1 cellular context compared by ENCODE assay signal in the genomic region with DNA sequence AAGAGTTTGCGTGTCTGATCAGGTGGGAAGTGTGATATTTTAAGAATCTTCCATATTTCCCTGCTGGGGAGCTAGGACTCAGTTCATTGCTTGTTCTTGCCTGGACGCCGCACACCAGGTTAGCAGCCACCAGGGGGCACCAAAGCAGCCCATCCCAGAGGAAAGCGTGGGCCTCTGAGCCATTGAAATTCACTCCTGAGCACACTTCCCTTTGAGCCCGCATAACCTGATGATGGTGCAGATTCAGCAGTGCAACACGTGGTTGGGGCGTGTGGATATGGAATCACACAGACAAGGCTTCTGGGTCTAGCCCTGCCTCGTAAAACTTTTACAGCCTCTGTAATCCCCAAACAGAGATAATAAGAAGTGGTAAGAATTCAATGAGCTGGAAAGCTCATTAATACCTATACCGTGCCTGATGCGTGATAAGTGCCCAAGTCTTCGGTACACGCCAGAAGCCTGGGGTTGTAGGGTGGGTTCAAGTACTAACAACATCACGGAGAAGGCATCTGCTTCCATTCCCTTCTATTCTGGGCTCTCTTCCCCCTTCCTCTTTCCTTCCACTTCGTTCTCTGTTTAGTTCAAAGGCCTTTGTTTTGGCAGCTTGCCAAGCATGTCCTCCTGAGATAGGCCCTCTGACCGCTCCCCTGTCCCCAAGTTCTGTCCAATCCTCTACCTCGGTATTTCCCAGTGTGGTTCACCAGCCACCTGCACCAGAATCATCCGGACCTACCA.
TF ChIP-seq lines count a peak whose summit lies in the region.

No MANE protein-coding gene starts in this region.

TF ChIP-seq in HEK293, 187 proteins besides CTCF, POLR2A, EP300 and RAD21 (continued from another document and continues in another):
- TF ChIP-seq, protein P1, sequence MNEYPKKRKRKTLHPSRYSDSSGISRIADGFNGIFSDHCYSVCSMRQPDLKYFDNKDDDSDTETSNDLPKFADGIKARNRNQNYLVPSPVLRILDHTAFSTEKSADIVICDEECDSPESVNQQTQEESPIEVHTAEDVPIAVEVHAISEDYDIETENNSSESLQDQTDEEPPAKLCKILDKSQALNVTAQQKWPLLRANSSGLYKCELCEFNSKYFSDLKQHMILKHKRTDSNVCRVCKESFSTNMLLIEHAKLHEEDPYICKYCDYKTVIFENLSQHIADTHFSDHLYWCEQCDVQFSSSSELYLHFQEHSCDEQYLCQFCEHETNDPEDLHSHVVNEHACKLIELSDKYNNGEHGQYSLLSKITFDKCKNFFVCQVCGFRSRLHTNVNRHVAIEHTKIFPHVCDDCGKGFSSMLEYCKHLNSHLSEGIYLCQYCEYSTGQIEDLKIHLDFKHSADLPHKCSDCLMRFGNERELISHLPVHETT (tag by site-specific recombination; IDR thresholded peaks at IDR 0.05), result peak; percentile 65; the same call in 1 of the 2 replicates
- 0 out of 2 replicates have a peak, but pooled peaks have one; percentile 36 for TF ChIP-seq ZBTB48 (tag by site-specific recombination; IDR thresholded peaks at IDR 0.05)
- 0 out of 2 replicates have a peak, but pooled peaks have one; percentile 36 for TF ChIP-seq ZNF626 (tag by site-specific recombination; IDR thresholded peaks at IDR 0.05)
- TF ChIP-seq MZF1 (tag by site-specific recombination; IDR thresholded peaks at IDR 0.05; ENCODE audit: borderline replicate concordance), result peak; percentile 99
- TF ChIP-seq ZBTB1 (tag by site-specific recombination; IDR thresholded peaks at IDR 0.05), result no peak
- no peak for TF ChIP-seq ZNF560 (tag by site-specific recombination; IDR thresholded peaks at IDR 0.05; ENCODE audit: borderline replicate concordance)
- TF ChIP-seq ZNF239 (tag by site-specific recombination; IDR thresholded peaks at IDR 0.05), result no peak
- peak; percentile 21 for TF ChIP-seq SETDB1 (IDR thresholded peaks at IDR 0.05; ENCODE audit: insufficient read length, low read length)
- TF ChIP-seq OVOL3 (tag by site-specific recombination; IDR thresholded peaks at IDR 0.05), result peak; percentile 79; the same call in 1 of the 2 replicates
- TF ChIP-seq ZNF426 (tag by site-specific recombination; IDR thresholded peaks at IDR 0.05), result no peak
- no peak for TF ChIP-seq ZNF664 (tag by site-specific recombination; IDR thresholded peaks at IDR 0.05)
- TF ChIP-seq KLF16 (tag by site-specific recombination; IDR thresholded peaks at IDR 0.05), result peak; percentile 64; the same call in 1 of the 2 replicates
- no peak for TF ChIP-seq MYNN (tag by site-specific recombination; IDR thresholded peaks at IDR 0.05; ENCODE audit: borderline replicate concordance)
- TF ChIP-seq ZNF324 (tag by site-specific recombination; IDR thresholded peaks at IDR 0.05), result peak; percentile 86
- TF ChIP-seq TCF7L2 (IDR thresholded peaks at IDR 0.05; ENCODE audit: borderline replicate concordance, low read depth, low read length), result peak; percentile 81
- TF ChIP-seq ZNF292 (tag by site-specific recombination; IDR thresholded peaks at IDR 0.05; ENCODE audit: borderline replicate concordance, low read depth), result no peak
- no peak for TF ChIP-seq ZNF555 (tag by site-specific recombination; conservative IDR thresholded peaks at IDR 0.05)
- TF ChIP-seq ZSCAN23 (tag by site-specific recombination; IDR thresholded peaks at IDR 0.05), result peak; percentile 69; the same call in 1 of the 2 replicates
- peak; percentile 60; the same call in 1 of the 2 replicates for TF ChIP-seq ZNF792 (tag by site-specific recombination; IDR thresholded peaks at IDR 0.05)
- TF ChIP-seq, protein P2, sequence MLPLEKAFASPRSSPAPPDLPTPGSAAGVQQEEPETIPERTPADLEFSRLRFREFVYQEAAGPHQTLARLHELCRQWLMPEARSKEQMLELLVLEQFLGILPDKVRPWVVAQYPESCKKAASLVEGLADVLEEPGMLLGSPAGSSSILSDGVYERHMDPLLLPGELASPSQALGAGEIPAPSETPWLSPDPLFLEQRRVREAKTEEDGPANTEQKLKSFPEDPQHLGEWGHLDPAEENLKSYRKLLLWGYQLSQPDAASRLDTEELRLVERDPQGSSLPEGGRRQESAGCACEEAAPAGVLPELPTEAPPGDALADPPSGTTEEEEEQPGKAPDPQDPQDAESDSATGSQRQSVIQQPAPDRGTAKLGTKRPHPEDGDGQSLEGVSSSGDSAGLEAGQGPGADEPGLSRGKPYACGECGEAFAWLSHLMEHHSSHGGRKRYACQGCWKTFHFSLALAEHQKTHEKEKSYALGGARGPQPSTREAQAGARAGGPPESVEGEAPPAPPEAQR (tag by site-specific recombination; IDR thresholded peaks at IDR 0.05), result peak; percentile 71; the same call in 1 of the 2 replicates
- TF ChIP-seq, protein P3, sequence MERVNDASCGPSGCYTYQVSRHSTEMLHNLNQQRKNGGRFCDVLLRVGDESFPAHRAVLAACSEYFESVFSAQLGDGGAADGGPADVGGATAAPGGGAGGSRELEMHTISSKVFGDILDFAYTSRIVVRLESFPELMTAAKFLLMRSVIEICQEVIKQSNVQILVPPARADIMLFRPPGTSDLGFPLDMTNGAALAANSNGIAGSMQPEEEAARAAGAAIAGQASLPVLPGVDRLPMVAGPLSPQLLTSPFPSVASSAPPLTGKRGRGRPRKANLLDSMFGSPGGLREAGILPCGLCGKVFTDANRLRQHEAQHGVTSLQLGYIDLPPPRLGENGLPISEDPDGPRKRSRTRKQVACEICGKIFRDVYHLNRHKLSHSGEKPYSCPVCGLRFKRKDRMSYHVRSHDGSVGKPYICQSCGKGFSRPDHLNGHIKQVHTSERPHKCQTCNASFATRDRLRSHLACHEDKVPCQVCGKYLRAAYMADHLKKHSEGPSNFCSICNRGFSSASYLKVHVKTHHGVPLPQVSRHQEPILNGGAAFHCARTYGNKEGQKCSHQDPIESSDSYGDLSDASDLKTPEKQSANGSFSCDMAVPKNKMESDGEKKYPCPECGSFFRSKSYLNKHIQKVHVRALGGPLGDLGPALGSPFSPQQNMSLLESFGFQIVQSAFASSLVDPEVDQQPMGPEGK (tag by site-specific recombination; IDR thresholded peaks at IDR 0.05), result peak; percentile 76
- TF ChIP-seq ZNF266 (tag by site-specific recombination; IDR thresholded peaks at IDR 0.05; ENCODE audit: low read depth), result no peak
- peak; percentile 95 for TF ChIP-seq ZNF561 (tag by site-specific recombination; IDR thresholded peaks at IDR 0.05; ENCODE audit: borderline replicate concordance)
- no peak for TF ChIP-seq MEIS1 (CRISPR knock-in tag; IDR thresholded peaks at IDR 0.05; ENCODE audit: borderline replicate concordance)
- TF ChIP-seq ZNF621 (tag by site-specific recombination; IDR thresholded peaks at IDR 0.05), result peak; percentile 31; the same call in 1 of the 2 replicates
- TF ChIP-seq ZNF707 (tag by site-specific recombination; IDR thresholded peaks at IDR 0.05), result no peak
- TF ChIP-seq, protein P4, sequence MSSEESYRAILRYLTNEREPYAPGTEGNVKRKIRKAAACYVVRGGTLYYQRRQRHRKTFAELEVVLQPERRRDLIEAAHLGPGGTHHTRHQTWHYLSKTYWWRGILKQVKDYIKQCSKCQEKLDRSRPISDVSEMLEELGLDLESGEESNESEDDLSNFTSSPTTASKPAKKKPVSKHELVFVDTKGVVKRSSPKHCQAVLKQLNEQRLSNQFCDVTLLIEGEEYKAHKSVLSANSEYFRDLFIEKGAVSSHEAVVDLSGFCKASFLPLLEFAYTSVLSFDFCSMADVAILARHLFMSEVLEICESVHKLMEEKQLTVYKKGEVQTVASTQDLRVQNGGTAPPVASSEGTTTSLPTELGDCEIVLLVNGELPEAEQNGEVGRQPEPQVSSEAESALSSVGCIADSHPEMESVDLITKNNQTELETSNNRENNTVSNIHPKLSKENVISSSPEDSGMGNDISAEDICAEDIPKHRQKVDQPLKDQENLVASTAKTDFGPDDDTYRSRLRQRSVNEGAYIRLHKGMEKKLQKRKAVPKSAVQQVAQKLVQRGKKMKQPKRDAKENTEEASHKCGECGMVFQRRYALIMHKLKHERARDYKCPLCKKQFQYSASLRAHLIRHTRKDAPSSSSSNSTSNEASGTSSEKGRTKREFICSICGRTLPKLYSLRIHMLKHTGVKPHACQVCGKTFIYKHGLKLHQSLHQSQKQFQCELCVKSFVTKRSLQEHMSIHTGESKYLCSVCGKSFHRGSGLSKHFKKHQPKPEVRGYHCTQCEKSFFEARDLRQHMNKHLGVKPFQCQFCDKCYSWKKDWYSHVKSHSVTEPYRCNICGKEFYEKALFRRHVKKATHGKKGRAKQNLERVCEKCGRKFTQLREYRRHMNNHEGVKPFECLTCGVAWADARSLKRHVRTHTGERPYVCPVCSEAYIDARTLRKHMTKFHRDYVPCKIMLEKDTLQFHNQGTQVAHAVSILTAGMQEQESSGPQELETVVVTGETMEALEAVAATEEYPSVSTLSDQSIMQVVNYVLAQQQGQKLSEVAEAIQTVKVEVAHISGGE (tag by site-specific recombination; conservative IDR thresholded peaks at IDR 0.05; ENCODE audit: low read depth), result 0 out of 2 replicates have a peak, but pooled peaks have one; percentile 21
- TF ChIP-seq HOXC10 (CRISPR knock-in tag; IDR thresholded peaks at IDR 0.05), result no peak
- no peak for TF ChIP-seq ZNF155 (tag by site-specific recombination; IDR thresholded peaks at IDR 0.05)
- peak; percentile 90; the same call in 1 of the 2 replicates for TF ChIP-seq KLF7 (tag by site-specific recombination; IDR thresholded peaks at IDR 0.05; ENCODE audit: borderline replicate concordance)
- peak; percentile 88; the same call in 1 of the 2 replicates for TF ChIP-seq ZNF19 (tag by site-specific recombination; IDR thresholded peaks at IDR 0.05; ENCODE audit: low read depth)
- peak; percentile 96 for TF ChIP-seq SP7 (tag by site-specific recombination; IDR thresholded peaks at IDR 0.05)
- TF ChIP-seq, protein P5, sequence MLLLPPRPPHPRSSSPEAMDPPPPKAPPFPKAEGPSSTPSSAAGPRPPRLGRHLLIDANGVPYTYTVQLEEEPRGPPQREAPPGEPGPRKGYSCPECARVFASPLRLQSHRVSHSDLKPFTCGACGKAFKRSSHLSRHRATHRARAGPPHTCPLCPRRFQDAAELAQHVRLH (tag by site-specific recombination; IDR thresholded peaks at IDR 0.05), result peak; percentile 93
- TF ChIP-seq, protein P6, sequence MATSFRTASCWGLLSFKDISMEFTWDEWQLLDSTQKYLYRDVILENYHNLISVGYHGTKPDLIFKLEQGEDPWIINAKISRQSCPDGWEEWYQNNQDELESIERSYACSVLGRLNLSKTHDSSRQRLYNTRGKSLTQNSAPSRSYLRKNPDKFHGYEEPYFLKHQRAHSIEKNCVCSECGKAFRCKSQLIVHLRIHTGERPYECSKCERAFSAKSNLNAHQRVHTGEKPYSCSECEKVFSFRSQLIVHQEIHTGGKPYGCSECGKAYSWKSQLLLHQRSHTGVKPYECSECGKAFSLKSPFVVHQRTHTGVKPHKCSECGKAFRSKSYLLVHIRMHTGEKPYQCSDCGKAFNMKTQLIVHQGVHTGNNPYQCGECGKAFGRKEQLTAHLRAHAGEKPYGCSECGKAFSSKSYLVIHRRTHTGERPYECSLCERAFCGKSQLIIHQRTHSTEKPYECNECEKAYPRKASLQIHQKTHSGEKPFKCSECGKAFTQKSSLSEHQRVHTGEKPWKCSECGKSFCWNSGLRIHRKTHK (tag by site-specific recombination; IDR thresholded peaks at IDR 0.05), result no peak
- TF ChIP-seq ZNF777 (tag by site-specific recombination; IDR thresholded peaks at IDR 0.05; ENCODE audit: borderline replicate concordance), result no peak
- peak; percentile 99 for TF ChIP-seq ZNF544 (tag by site-specific recombination; IDR thresholded peaks at IDR 0.05)
- TF ChIP-seq ZBTB20 (tag by site-specific recombination; IDR thresholded peaks at IDR 0.05), result peak; percentile 69
- TF ChIP-seq ZNF623 (tag by site-specific recombination; IDR thresholded peaks at IDR 0.05), result peak; percentile 44; the same call in 1 of the 2 replicates
- peak; percentile 80 for TF ChIP-seq ZNF629 (tag by site-specific recombination; IDR thresholded peaks at IDR 0.05)
- TF ChIP-seq ZNF404 (tag by site-specific recombination; IDR thresholded peaks at IDR 0.05), result no peak
- TF ChIP-seq ZNF214 (tag by site-specific recombination; IDR thresholded peaks at IDR 0.05; ENCODE audit: borderline replicate concordance), result peak; percentile 83; the same call in 1 of the 2 replicates
- TF ChIP-seq, protein P7, sequence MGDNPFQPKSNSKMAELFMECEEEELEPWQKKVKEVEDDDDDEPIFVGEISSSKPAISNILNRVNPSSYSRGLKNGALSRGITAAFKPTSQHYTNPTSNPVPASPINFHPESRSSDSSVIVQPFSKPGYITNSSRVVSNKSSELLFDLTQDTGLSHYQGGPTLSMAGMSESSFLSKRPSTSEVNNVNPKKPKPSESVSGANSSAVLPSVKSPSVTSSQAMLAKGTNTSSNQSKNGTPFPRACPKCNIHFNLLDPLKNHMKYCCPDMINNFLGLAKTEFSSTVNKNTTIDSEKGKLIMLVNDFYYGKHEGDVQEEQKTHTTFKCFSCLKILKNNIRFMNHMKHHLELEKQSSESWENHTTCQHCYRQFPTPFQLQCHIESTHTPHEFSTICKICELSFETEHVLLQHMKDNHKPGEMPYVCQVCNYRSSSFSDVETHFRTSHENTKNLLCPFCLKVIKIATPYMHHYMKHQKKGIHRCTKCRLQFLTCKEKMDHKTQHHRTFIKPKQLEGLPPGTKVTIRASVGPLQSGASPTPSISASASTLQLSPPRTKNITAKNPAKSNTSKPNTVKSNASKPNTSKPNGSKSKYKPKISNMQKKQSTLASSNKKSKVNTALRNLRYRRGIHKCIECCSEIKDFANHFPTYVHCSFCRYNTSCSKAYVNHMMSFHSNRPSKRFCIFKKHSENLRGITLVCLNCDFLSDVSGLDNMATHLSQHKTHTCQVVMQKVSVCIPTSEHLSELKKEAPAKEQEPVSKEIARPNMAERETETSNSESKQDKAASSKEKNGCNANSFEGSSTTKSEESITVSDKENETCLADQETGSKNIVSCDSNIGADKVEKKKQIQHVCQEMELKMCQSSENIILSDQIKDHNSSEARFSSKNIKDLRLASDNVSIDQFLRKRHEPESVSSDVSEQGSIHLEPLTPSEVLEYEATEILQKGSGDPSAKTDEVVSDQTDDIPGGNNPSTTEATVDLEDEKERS (tag by site-specific recombination; IDR thresholded peaks at IDR 0.05), result 0 out of 2 replicates have a peak, but pooled peaks have one; percentile 16
- TF ChIP-seq KLF9 (tag by site-specific recombination; IDR thresholded peaks at IDR 0.05; ENCODE audit: low read depth), result 0 out of 2 replicates have a peak, but pooled peaks have one; percentile 42
- no peak for TF ChIP-seq YY2 (tag by site-specific recombination; IDR thresholded peaks at IDR 0.05)
- TF ChIP-seq ZNF76 (tag by site-specific recombination; IDR thresholded peaks at IDR 0.05; ENCODE audit: borderline replicate concordance, low read depth), result peak; percentile 65; the same call in 1 of the 2 replicates
- TF ChIP-seq ZFP3 (tag by site-specific recombination; IDR thresholded peaks at IDR 0.05; ENCODE audit: low read depth), result no peak
- TF ChIP-seq ZNF529 (tag by site-specific recombination; IDR thresholded peaks at IDR 0.05; ENCODE audit: insufficient replicate concordance), result peak; percentile 81
- peak; percentile 55; the same call in 1 of the 2 replicates for TF ChIP-seq ZNF394 (tag by site-specific recombination; IDR thresholded peaks at IDR 0.05; ENCODE audit: borderline replicate concordance)
- peak; percentile 27 for TF ChIP-seq SP2 (tag by site-specific recombination; IDR thresholded peaks at IDR 0.05)
- no peak for TF ChIP-seq GFI1B (tag by site-specific recombination; IDR thresholded peaks at IDR 0.05)
- peak; percentile 93 for TF ChIP-seq ZNF112 (tag by site-specific recombination; IDR thresholded peaks at IDR 0.05)
- peak; percentile 96 for TF ChIP-seq ZNF624 (tag by site-specific recombination; IDR thresholded peaks at IDR 0.05)
- peak; percentile 76; the same call in 1 of the 2 replicates for TF ChIP-seq ZNF37A (tag by site-specific recombination; IDR thresholded peaks at IDR 0.05)
- peak; percentile 88; the same call in 1 of the 2 replicates for TF ChIP-seq REPIN1 (tag by site-specific recombination; IDR thresholded peaks at IDR 0.05; ENCODE audit: low read depth)
